In the genomic region with DNA sequence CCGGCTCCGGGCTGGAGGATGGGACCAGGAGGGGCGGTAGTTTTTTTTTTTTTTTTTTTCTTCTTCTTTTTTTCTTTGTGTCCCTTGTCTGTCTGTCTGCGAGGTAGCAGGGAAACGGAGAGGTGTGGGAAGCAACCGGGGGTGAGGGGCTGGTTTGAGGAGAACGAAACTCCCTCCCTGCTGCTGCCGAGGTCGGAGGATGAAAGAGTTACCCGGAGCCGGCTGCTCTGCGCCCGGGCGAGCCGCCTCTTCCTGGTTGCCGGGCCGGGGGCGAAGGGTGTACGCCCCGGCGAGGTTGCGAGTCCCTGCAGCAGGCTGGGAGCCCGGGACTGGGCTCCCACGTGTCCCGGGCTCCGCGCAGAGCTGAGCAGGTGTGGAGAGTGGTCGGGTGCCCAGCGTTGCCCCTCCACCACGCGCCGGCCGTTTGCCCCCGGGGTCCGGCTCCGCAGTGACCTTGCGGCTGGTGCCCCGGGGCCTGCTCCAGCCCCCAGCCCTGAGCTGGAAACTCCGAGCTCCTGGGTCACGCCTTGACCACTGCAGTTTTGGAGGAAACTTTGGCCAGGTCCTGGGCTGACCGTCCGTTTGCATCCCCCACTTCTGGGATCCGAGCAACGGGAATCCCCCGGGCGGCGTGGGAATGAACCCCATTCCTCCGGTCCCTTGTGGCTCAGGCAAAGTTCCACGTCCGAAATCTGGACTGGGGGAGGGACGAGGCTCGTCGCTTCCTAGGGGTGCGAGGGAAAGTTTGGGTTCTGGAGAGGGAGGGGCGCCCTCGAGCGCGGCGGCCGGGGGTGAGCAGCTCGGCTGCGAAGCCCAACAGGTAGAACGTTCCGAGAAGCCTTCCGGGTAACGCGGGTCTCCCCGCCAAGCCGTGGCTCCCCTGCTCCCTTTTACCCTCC, we compare ENCODE assay signal across 1 cellular context.
TF ChIP-seq lines count a peak whose summit lies in the region.

No MANE protein-coding gene starts in this region.

TF ChIP-seq in K562, 482 proteins besides CTCF, POLR2A, EP300 and RAD21 (continues in another document):
- no peak for TF ChIP-seq SMARCC2 (IDR thresholded peaks at IDR 0.05; ENCODE audit: low read depth)
- no peak for TF ChIP-seq RUNX1 (IDR thresholded peaks at IDR 0.05; ENCODE audit: low read depth)
- TF ChIP-seq SRSF1 (IDR thresholded peaks at IDR 0.05; ENCODE audit: low read depth, low read length), result no peak
- TF ChIP-seq NFIX (CRISPR knock-in tag; IDR thresholded peaks at IDR 0.05; ENCODE audit: low read depth), result no peak
- TF ChIP-seq ZNF583 (CRISPR knock-in tag; IDR thresholded peaks at IDR 0.05), result no peak
- TF ChIP-seq, protein P1, sequence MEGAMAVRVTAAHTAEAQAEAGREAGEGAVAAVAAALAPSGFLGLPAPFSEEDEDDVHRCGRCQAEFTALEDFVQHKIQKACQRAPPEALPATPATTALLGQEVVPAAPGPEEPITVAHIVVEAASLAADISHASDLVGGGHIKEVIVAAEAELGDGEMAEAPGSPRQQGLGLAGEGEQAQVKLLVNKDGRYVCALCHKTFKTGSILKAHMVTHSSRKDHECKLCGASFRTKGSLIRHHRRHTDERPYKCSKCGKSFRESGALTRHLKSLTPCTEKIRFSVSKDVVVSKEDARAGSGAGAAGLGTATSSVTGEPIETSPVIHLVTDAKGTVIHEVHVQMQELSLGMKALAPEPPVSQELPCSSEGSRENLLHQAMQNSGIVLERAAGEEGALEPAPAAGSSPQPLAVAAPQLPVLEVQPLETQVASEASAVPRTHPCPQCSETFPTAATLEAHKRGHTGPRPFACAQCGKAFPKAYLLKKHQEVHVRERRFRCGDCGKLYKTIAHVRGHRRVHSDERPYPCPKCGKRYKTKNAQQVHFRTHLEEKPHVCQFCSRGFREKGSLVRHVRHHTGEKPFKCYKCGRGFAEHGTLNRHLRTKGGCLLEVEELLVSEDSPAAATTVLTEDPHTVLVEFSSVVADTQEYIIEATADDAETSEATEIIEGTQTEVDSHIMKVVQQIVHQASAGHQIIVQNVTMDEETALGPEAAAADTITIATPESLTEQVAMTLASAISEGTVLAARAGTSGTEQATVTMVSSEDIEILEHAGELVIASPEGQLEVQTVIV (CRISPR knock-in tag; IDR thresholded peaks at IDR 0.05; ENCODE audit: borderline replicate concordance), result no peak
- TF ChIP-seq, protein P2, sequence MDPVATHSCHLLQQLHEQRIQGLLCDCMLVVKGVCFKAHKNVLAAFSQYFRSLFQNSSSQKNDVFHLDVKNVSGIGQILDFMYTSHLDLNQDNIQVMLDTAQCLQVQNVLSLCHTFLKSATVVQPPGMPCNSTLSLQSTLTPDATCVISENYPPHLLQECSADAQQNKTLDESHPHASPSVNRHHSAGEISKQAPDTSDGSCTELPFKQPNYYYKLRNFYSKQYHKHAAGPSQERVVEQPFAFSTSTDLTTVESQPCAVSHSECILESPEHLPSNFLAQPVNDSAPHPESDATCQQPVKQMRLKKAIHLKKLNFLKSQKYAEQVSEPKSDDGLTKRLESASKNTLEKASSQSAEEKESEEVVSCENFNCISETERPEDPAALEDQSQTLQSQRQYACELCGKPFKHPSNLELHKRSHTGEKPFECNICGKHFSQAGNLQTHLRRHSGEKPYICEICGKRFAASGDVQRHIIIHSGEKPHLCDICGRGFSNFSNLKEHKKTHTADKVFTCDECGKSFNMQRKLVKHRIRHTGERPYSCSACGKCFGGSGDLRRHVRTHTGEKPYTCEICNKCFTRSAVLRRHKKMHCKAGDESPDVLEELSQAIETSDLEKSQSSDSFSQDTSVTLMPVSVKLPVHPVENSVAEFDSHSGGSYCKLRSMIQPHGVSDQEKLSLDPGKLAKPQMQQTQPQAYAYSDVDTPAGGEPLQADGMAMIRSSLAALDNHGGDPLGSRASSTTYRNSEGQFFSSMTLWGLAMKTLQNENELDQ (CRISPR knock-in tag; IDR thresholded peaks at IDR 0.05; ENCODE audit: borderline replicate concordance), result no peak; the same call in 1 of the 2 replicates
- no peak for TF ChIP-seq KLF1 (tag; IDR thresholded peaks at IDR 0.05)
- no peak for TF ChIP-seq NCOA6 (IDR thresholded peaks at IDR 0.05)
- TF ChIP-seq ZC3H11A (IDR thresholded peaks at IDR 0.05; ENCODE audit: low read depth, low read length), result no peak
- no peak for TF ChIP-seq FIP1L1 (IDR thresholded peaks at IDR 0.05; ENCODE audit: low read depth, low read length, poor library complexity, severe bottlenecking)
- TF ChIP-seq ZFX (CRISPR knock-in tag; IDR thresholded peaks at IDR 0.05), result peak; percentile 48
- no peak for TF ChIP-seq ZNF12 (CRISPR knock-in tag; IDR thresholded peaks at IDR 0.05)
- no peak for TF ChIP-seq GTF2A2 (tag; IDR thresholded peaks at IDR 0.05)
- no peak for TF ChIP-seq EZH2 (IDR thresholded peaks at IDR 0.05; ENCODE audit: borderline replicate concordance, low read depth, low read length)
- no peak for TF ChIP-seq TRIM28 (IDR thresholded peaks at IDR 0.05)
- 0 out of 2 replicates have a peak, but pooled peaks have one; percentile 17 for TF ChIP-seq ZBTB17 (CRISPR knock-in tag; IDR thresholded peaks at IDR 0.05)
- no peak for TF ChIP-seq RBM15 (IDR thresholded peaks at IDR 0.05; ENCODE audit: insufficient read depth, low read length)
- TF ChIP-seq HLTF (IDR thresholded peaks at IDR 0.05), result no peak
- TF ChIP-seq, protein P3, sequence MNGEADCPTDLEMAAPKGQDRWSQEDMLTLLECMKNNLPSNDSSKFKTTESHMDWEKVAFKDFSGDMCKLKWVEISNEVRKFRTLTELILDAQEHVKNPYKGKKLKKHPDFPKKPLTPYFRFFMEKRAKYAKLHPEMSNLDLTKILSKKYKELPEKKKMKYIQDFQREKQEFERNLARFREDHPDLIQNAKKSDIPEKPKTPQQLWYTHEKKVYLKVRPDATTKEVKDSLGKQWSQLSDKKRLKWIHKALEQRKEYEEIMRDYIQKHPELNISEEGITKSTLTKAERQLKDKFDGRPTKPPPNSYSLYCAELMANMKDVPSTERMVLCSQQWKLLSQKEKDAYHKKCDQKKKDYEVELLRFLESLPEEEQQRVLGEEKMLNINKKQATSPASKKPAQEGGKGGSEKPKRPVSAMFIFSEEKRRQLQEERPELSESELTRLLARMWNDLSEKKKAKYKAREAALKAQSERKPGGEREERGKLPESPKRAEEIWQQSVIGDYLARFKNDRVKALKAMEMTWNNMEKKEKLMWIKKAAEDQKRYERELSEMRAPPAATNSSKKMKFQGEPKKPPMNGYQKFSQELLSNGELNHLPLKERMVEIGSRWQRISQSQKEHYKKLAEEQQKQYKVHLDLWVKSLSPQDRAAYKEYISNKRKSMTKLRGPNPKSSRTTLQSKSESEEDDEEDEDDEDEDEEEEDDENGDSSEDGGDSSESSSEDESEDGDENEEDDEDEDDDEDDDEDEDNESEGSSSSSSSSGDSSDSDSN (IDR thresholded peaks at IDR 0.05; ENCODE audit: borderline replicate concordance in 1 of 2, low read depth in 2 of 2, low read length in 2 of 2), result peak; percentile 48 to 60; a peak in 2 of 4 replicates
- TF ChIP-seq NR3C1 (CRISPR knock-in tag; IDR thresholded peaks at IDR 0.05), result no peak
- peak; percentile 69 for TF ChIP-seq POLR2G (IDR thresholded peaks at IDR 0.05; ENCODE audit: low read depth, low read length)
- TF ChIP-seq MAFK (IDR thresholded peaks at IDR 0.05; ENCODE audit: low read length), result no peak
- TF ChIP-seq, protein P4, sequence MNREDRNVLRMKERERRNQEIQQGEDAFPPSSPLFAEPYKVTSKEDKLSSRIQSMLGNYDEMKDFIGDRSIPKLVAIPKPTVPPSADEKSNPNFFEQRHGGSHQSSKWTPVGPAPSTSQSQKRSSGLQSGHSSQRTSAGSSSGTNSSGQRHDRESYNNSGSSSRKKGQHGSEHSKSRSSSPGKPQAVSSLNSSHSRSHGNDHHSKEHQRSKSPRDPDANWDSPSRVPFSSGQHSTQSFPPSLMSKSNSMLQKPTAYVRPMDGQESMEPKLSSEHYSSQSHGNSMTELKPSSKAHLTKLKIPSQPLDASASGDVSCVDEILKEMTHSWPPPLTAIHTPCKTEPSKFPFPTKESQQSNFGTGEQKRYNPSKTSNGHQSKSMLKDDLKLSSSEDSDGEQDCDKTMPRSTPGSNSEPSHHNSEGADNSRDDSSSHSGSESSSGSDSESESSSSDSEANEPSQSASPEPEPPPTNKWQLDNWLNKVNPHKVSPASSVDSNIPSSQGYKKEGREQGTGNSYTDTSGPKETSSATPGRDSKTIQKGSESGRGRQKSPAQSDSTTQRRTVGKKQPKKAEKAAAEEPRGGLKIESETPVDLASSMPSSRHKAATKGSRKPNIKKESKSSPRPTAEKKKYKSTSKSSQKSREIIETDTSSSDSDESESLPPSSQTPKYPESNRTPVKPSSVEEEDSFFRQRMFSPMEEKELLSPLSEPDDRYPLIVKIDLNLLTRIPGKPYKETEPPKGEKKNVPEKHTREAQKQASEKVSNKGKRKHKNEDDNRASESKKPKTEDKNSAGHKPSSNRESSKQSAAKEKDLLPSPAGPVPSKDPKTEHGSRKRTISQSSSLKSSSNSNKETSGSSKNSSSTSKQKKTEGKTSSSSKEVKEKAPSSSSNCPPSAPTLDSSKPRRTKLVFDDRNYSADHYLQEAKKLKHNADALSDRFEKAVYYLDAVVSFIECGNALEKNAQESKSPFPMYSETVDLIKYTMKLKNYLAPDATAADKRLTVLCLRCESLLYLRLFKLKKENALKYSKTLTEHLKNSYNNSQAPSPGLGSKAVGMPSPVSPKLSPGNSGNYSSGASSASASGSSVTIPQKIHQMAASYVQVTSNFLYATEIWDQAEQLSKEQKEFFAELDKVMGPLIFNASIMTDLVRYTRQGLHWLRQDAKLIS (CRISPR knock-in tag; IDR thresholded peaks at IDR 0.05), result peak; percentile 59; the same call in 1 of the 2 replicates
- no peak for TF ChIP-seq ZKSCAN8 (CRISPR knock-in tag; IDR thresholded peaks at IDR 0.05)
- TF ChIP-seq HNRNPL (IDR thresholded peaks at IDR 0.05; ENCODE audit: low read depth, low read length), result no peak
- no peak for TF ChIP-seq NFE2L1 (tag; IDR thresholded peaks at IDR 0.05; ENCODE audit: borderline replicate concordance, low read depth)
- TF ChIP-seq CBX2 (IDR thresholded peaks at IDR 0.05; ENCODE audit: insufficient read depth, low read length, poor library complexity, severe bottlenecking), result no peak
- no peak for TF ChIP-seq HMGN3 (IDR thresholded peaks at IDR 0.05; ENCODE audit: borderline replicate concordance, extremely low read depth, insufficient read length, low read depth, low read length)
- TF ChIP-seq MCM2 (IDR thresholded peaks at IDR 0.05; ENCODE audit: low read depth), result no peak
- TF ChIP-seq, protein P5, sequence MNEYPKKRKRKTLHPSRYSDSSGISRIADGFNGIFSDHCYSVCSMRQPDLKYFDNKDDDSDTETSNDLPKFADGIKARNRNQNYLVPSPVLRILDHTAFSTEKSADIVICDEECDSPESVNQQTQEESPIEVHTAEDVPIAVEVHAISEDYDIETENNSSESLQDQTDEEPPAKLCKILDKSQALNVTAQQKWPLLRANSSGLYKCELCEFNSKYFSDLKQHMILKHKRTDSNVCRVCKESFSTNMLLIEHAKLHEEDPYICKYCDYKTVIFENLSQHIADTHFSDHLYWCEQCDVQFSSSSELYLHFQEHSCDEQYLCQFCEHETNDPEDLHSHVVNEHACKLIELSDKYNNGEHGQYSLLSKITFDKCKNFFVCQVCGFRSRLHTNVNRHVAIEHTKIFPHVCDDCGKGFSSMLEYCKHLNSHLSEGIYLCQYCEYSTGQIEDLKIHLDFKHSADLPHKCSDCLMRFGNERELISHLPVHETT (CRISPR knock-in tag; conservative IDR thresholded peaks at IDR 0.05 in 1 of 2, IDR thresholded peaks at IDR 0.05 in 1 of 2), result no peak
- no peak for TF ChIP-seq ZKSCAN3 (CRISPR knock-in tag; IDR thresholded peaks at IDR 0.05)
- TF ChIP-seq RBFOX2 (IDR thresholded peaks at IDR 0.05; ENCODE audit: low read depth, low read length), result peak; percentile 73
- no peak for TF ChIP-seq SP2 (IDR thresholded peaks at IDR 0.05; ENCODE audit: extremely low read depth, low read depth, low read length, poor library complexity, severe bottlenecking)
- TF ChIP-seq PPARD (CRISPR knock-in tag; IDR thresholded peaks at IDR 0.05), result no peak
- no peak for TF ChIP-seq RHOXF2B (CRISPR knock-in tag; conservative IDR thresholded peaks at IDR 0.05)
- TF ChIP-seq TBP (optimal IDR thresholded peaks at IDR 0.05; ENCODE audit: low read depth, low read length), result peak; percentile 9
- no peak for TF ChIP-seq ZC3H4 (CRISPR knock-in tag; IDR thresholded peaks at IDR 0.05; ENCODE audit: borderline replicate concordance)
- TF ChIP-seq RBM22 (IDR thresholded peaks at IDR 0.05; ENCODE audit: low read depth, low read length, poor library complexity, severe bottlenecking), result peak; percentile 41
- TF ChIP-seq PHF8 (IDR thresholded peaks at IDR 0.05; ENCODE audit: borderline replicate concordance, low read length), result peak; percentile 24; the same call in 1 of the 2 replicates
- no peak for TF ChIP-seq ADNP (tag; IDR thresholded peaks at IDR 0.05)
- no peak for TF ChIP-seq TCFL5 (CRISPR knock-in tag; conservative IDR thresholded peaks at IDR 0.05)
- TF ChIP-seq RNF2 (IDR thresholded peaks at IDR 0.05), result no peak
